19 cellular contexts compared by ENCODE assay signal in the genomic region with DNA sequence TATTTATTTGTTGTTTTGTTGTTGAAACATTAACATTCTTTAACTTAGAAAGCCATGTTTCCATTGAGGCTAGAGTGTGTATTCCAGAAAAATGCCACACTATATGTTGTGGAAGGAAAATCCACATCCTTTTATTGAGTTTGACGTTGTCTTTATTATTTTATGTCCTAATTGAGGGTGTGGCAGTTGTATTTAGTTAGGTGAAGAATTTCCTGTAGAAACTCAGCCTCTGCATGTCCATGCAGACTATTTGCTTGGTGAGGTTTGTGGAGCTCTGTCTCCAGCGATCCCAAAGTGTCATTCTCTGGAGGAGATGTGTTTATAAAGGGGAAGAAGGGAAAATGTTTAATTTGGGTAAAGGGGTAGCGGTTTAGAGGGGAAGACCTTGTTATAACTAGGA.
"Had no signal": no experiment of that assay in that cellular context is flagged by ENCODE, and none has a peak within 500 bp of the region (broad histone marks: within the 10 kb centered on the region; RNA-seq: fewer than 3 reads in every experiment).

No MANE protein-coding gene starts in this region.

- H3K4me3 Mint-ChIP-seq: activated naive CD4-positive, alpha-beta T cell treated with anti-CD3 and anti-CD28 coated beads for 36 hours; dendritic cell treated with granulocyte-macrophage colony-stimulating factor and Interleukin-4, amounts not matched to agents 40 ng/mL and 50 ng/mL, for 4 days; natural killer cell treated with Interleukin-12 subunit alpha and Interleukin-12 subunit beta and Interleukin-15 and Interleukin-18, amount 100 ng/mL, for 72 hours had no signal

- ATAC-seq: heart right ventricle; left ventricle myocardium superior; natural killer cell treated with Interleukin-12 subunit alpha and Interleukin-12 subunit beta and Interleukin-15 and Interleukin-18, amount 100 ng/mL, for 72 hours had no signal

- DNase-seq: activated CD4-positive, alpha-beta T cell treated with anti-CD3 and anti-CD28 coated beads, Interleukin-2, amount 50 U/mL, for 4 hours; activated naive CD4-positive, alpha-beta T cell treated with anti-CD3 and anti-CD28 coated beads for 36 hours; effector CD8-positive, alpha-beta T cell; heart right ventricle; left ventricle myocardium superior; mesenchymal stem cell; occipital lobe; retina; stimulated activated CD4-positive, alpha-beta T cell treated with anti-CD3 and anti-CD28 coated beads, Interleukin-12 subunit alpha, Interleukin-12 subunit beta, amount 100 ng/mL, for 4 hours; stimulated activated CD4-positive, alpha-beta T cell treated with anti-CD3 and anti-CD28 coated beads, Interleukin-1b, Interleukin-23, amount 100 ng/mL, for 48 hours; stimulated activated CD8-positive, alpha-beta memory T cell treated with anti-CD3 and anti-CD28 coated beads, Interleukin-4, amount 100 ng/mL, for 48 hours; stimulated activated naive CD4-positive, alpha-beta T cell treated with Interleukin-2 at 50 U/mL for 16 hours; WERI-Rb-1 had no signal

- H3K27me3 Mint-ChIP-seq: dendritic cell treated with granulocyte-macrophage colony-stimulating factor and Interleukin-4, amounts not matched to agents 40 ng/mL and 50 ng/mL, for 4 days; natural killer cell treated with Interleukin-12 subunit alpha and Interleukin-12 subunit beta and Interleukin-15 and Interleukin-18, amount 100 ng/mL, for 72 hours had no signal

- H3K36me3 ChIP-seq: WERI-Rb-1 had no signal

- H3K4me3 ChIP-seq: ascending aorta, esophagus muscularis mucosa, heart right ventricle, tibial nerve, vagina had no signal

- H3K27ac ChIP-seq: ascending aorta, esophagus muscularis mucosa, heart right ventricle, tibial nerve, vagina, WERI-Rb-1 had no signal

- H3K27ac Mint-ChIP-seq: activated naive CD4-positive, alpha-beta T cell treated with anti-CD3 and anti-CD28 coated beads for 36 hours; dendritic cell treated with granulocyte-macrophage colony-stimulating factor and Interleukin-4, amounts not matched to agents 40 ng/mL and 50 ng/mL, for 4 days had no signal

- H3K27me3 ChIP-seq: ascending aorta, esophagus muscularis mucosa, heart right ventricle, tibial nerve, vagina had no signal

- H3K9me3 ChIP-seq: ascending aorta, esophagus muscularis mucosa, heart right ventricle, tibial nerve, vagina had no signal

- H3K4me1 ChIP-seq: ascending aorta, esophagus muscularis mucosa, heart right ventricle, vagina had no signal

- H3K9me3 Mint-ChIP-seq: activated naive CD4-positive, alpha-beta T cell treated with anti-CD3 and anti-CD28 coated beads for 36 hours; dendritic cell treated with granulocyte-macrophage colony-stimulating factor and Interleukin-4, amounts not matched to agents 40 ng/mL and 50 ng/mL, for 4 days; natural killer cell treated with Interleukin-12 subunit alpha and Interleukin-12 subunit beta and Interleukin-15 and Interleukin-18, amount 100 ng/mL, for 72 hours had no signal
